8 cellular contexts compared by ENCODE assay signal in the genomic region with DNA sequence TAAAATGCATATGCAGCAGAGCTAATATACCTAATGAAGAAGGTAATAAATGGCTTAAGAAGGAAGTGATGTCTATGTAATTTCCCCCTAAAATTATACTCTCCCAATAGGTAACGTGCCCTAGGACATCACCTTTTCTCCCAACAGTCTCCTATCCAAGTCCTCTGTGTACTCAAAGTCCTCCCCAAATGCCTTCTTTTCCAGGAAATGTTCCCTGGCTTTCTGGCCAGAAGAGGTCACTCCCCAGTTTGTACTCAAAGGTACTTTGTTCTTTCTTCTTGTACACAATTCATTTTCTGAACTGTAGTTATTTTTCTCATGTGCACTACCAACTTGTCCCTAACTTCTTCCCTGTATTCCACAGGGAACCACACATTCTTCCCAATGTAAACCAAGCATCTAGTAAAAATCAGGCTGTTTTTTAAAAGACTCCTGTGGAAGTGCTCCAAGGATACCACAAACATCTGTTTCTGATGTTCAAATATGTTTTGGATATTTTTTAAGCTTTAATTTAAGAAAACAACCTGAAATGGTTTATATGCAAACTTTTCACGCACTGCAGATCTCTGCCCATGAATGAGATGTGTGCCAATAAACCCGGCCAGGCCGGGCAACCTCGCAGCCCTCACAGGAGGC.
DNase-seq lines count a peak whose midpoint lies in the region; ATAC-seq and TF ChIP-seq lines count a peak whose summit lies in the region.

No MANE protein-coding gene starts in this region.

- TF ChIP-seq CTCF in BJ (IDR thresholded peaks at IDR 0.05; ENCODE audit: insufficient read depth, low read depth, low read length) (0 out of 2 replicates have a peak, but pooled peaks have one; percentile 14), RWPE1 (conservative IDR thresholded peaks at IDR 0.05; ENCODE audit: low read depth) (no peak), osteocyte (IDR thresholded peaks at IDR 0.05) (no peak)

- 25 to 26% methylated on average over 5 of the region's 5 CpGs for WGBS in esophagus, 2 donors

- H3K4me3 Mint-ChIP-seq in osteocyte (ENCODE audit: unreplicated experiment): peak overlapping the region; percentile 14

- peaks cover 2 to 18% of the 10 kb centered on the region in 2 donors for H3K4me1 ChIP-seq in esophagus (ENCODE audit: control insufficient read depth in 2 of 2, insufficient read depth in 2 of 2, low read length in 1 of 2)

- peaks cover 44% of the 10 kb centered on the region for H3K4me1 Mint-ChIP-seq in osteocyte (ENCODE audit: unreplicated experiment)

- H3K27ac ChIP-seq in RWPE1 (peak overlapping the region; percentile 77), esophagus (ENCODE audit: low read depth in 2 of 2, low read length in 1 of 2) (peak overlapping the region; percentile 85 to 89)

- H3K27me3 Mint-ChIP-seq in osteocyte (ENCODE audit: unreplicated experiment): no peaks in the 10 kb centered on the region

- no peak for DNase-seq in BJ (ENCODE audit: low read depth)
- DNase-seq in RWPE1 (ENCODE audit: low spot score): no peak
- DNase-seq in osteocyte (ENCODE audit: extremely low spot score, unreplicated experiment): no peak
- DNase-seq in H7: no peak
- DNase-seq in middle frontal gyrus (ENCODE audit: extremely low spot score, low spot score): no peak
- no peak for DNase-seq in retina

- ATAC-seq in HG03342 (IDR thresholded peaks at IDR 0.05; ENCODE audit: unreplicated experiment): no peak

- peak overlapping the region; percentile 75 for H3K27ac Mint-ChIP-seq in osteocyte (ENCODE audit: unreplicated experiment)

- no peaks in the 10 kb centered on the region for H3K9me3 Mint-ChIP-seq in osteocyte (ENCODE audit: unreplicated experiment)

- H3K36me3 ChIP-seq in BJ (ENCODE audit: control insufficient read depth, insufficient read depth, low read length): no peaks in the 10 kb centered on the region
- H3K36me3 ChIP-seq in esophagus (ENCODE audit: control insufficient read depth in 2 of 2, insufficient read depth in 2 of 2, low read length in 1 of 2): peaks cover 0 to 5% of the 10 kb centered on the region in 2 donors
- H3K36me3 ChIP-seq in H7 (replicated peaks; ENCODE audit: control insufficient read depth, insufficient read depth, low read length): no peaks in the 10 kb centered on the region

- H3K4me3 ChIP-seq in BJ (ENCODE audit: low read depth, low read length) (no peak overlapping the region), esophagus (ENCODE audit: low read depth in 1 of 2, low read length in 2 of 2) (no peak overlapping the region), H7 (ENCODE audit: insufficient read depth, low read depth, low read length) (no peak overlapping the region)

- CTCF ChIA-PET in BJ (lab: Yijun Ruan, JAX): interaction anchor here (0.6 to 4.2 kb wide), 9 partner anchors 8 to 531 kb away, joined by 3 to 31 read pairs (median 4); no protein-coding TSS in a partner anchor
- CTCF ChIA-PET in RWPE1 (lab: Yijun Ruan, JAX): interaction anchor here (0.6 kb wide), 1 partner anchor 39 kb away, joined by 3 read pairs; no protein-coding TSS in a partner anchor

- POLR2A ChIA-PET in BJ (lab: Charles Lee): no interaction called here
- POLR2A ChIA-PET in RWPE1 (lab: Yijun Ruan, JAX; ENCODE audit: low non-redundant PET): no interaction called here

- no peaks in the 10 kb centered on the region for H3K9me3 ChIP-seq in esophagus (ENCODE audit: control insufficient read depth in 2 of 2, insufficient read depth in 1 of 2, low read depth in 1 of 2, low read length in 1 of 2)

- no peaks in the 10 kb centered on the region for H3K27me3 ChIP-seq in BJ (ENCODE audit: control insufficient read depth, insufficient read depth, low read length)
- no peaks in the 10 kb centered on the region for H3K27me3 ChIP-seq in esophagus (ENCODE audit: control insufficient read depth in 1 of 2, insufficient read depth in 2 of 2, low read length in 2 of 2)
- H3K27me3 ChIP-seq in H7 (ENCODE audit: control insufficient read depth, insufficient read depth, low read length): no peaks in the 10 kb centered on the region

- peaks cover 21% of the 10 kb centered on the region for H3K36me3 Mint-ChIP-seq in osteocyte (ENCODE audit: unreplicated experiment)
